In genomic region chr16:23640959-23641765, GRCh38 we compare ENCODE assay signal across 1 cellular context.
TF ChIP-seq lines count a peak whose summit lies in the region.

Gene DCTN5, plus strand, starts transcription at chr16:23641466. Its CDS starts 77 bp downstream, at chr16:23641543.
Gene PALB2, minus strand, starts transcription at chr16:23641310. Its CDS starts 153 bp downstream, at chr16:23641157.

TF ChIP-seq in K562, 482 proteins besides CTCF, POLR2A, EP300 and RAD21 (continued from another document and continues in another):
- TF ChIP-seq ZBTB9 (CRISPR knock-in tag; IDR thresholded peaks at IDR 0.05), result peak; percentile 94; the same call in 1 of the 2 replicates
- TF ChIP-seq GTF2F1 (IDR thresholded peaks at IDR 0.05; ENCODE audit: low read depth, low read length), result no peak
- TF ChIP-seq PHF21A (IDR thresholded peaks at IDR 0.05; ENCODE audit: borderline replicate concordance, low read depth), result 0 out of 2 replicates have a peak, but pooled peaks have one; percentile 32
- TF ChIP-seq SMAD2 (IDR thresholded peaks at IDR 0.05; ENCODE audit: low read depth, low read length), result no peak
- no peak for TF ChIP-seq ZNF133 (CRISPR knock-in tag; IDR thresholded peaks at IDR 0.05)
- no peak for TF ChIP-seq ZNF780A (CRISPR knock-in tag; IDR thresholded peaks at IDR 0.05)
- no peak for TF ChIP-seq DLX4 (CRISPR knock-in tag; IDR thresholded peaks at IDR 0.05)
- TF ChIP-seq MEF2A (IDR thresholded peaks at IDR 0.05; ENCODE audit: control insufficient read depth, low read depth, low read length), result no peak
- TF ChIP-seq ZNF764 (CRISPR knock-in tag; IDR thresholded peaks at IDR 0.05; ENCODE audit: low read depth), result no peak
- no peak for TF ChIP-seq SREBF1 (IDR thresholded peaks at IDR 0.05; ENCODE audit: borderline replicate concordance, low read depth, low read length)
- TF ChIP-seq ZBTB8A (IDR thresholded peaks at IDR 0.05; ENCODE audit: partially characterized antibody), result no peak
- peak; percentile 95 to 98 for TF ChIP-seq MNT (conservative IDR thresholded peaks at IDR 0.05)
- no peak for TF ChIP-seq BRCA1 (IDR thresholded peaks at IDR 0.05)
- TF ChIP-seq BRCA1 (CRISPR knock-in tag; IDR thresholded peaks at IDR 0.05), result no peak
- TF ChIP-seq FOXP1 (CRISPR knock-in tag; IDR thresholded peaks at IDR 0.05), result peak; percentile 65; the same call in 1 of the 2 replicates
- no peak for TF ChIP-seq ZNF212 (CRISPR knock-in tag; IDR thresholded peaks at IDR 0.05)
- TF ChIP-seq MIER1 (IDR thresholded peaks at IDR 0.05; ENCODE audit: low read depth), result no peak
- TF ChIP-seq PHF8 (IDR thresholded peaks at IDR 0.05; ENCODE audit: borderline replicate concordance, low read length), result peak; percentile 93; the same call in 1 of the 2 replicates
- TF ChIP-seq ZNF57 (CRISPR knock-in tag; IDR thresholded peaks at IDR 0.05), result no peak
- TF ChIP-seq HCFC1 (IDR thresholded peaks at IDR 0.05; ENCODE audit: low read depth, low read length), result peak; percentile 87
- no peak for TF ChIP-seq TBL1XR1 (IDR thresholded peaks at IDR 0.05; ENCODE audit: low read length in 2 of 2)
- peak; percentile 95 for TF ChIP-seq ELF1 (tag; IDR thresholded peaks at IDR 0.05)
- TF ChIP-seq ZBTB34 (CRISPR knock-in tag; IDR thresholded peaks at IDR 0.05), result no peak
- TF ChIP-seq ETS1 (conservative IDR thresholded peaks at IDR 0.05; ENCODE audit: control insufficient read depth, low read depth, low read length), result peak; percentile 92
- no peak for TF ChIP-seq SETDB1 (IDR thresholded peaks at IDR 0.05; ENCODE audit: low read length)
- TF ChIP-seq ZNF512 (tag; IDR thresholded peaks at IDR 0.05), result no peak
- TF ChIP-seq CBX5 (IDR thresholded peaks at IDR 0.05; ENCODE audit: borderline replicate concordance, low read depth), result no peak
- no peak for TF ChIP-seq PTTG1 (tag; IDR thresholded peaks at IDR 0.05; ENCODE audit: low read depth)
- no peak for TF ChIP-seq ZFP91 (CRISPR knock-in tag; IDR thresholded peaks at IDR 0.05)
- peak; percentile 78 for TF ChIP-seq TBP (optimal IDR thresholded peaks at IDR 0.05; ENCODE audit: low read depth, low read length)
- TF ChIP-seq MXD1 (CRISPR knock-in tag; IDR thresholded peaks at IDR 0.05; ENCODE audit: borderline replicate concordance, poor library complexity, severe bottlenecking), result peak; percentile 80
- peak; percentile 1; the same call in 1 of the 2 replicates for TF ChIP-seq ZNF316 (IDR thresholded peaks at IDR 0.05)
- no peak for TF ChIP-seq THRB (CRISPR knock-in tag; conservative IDR thresholded peaks at IDR 0.05)
- peak; percentile 93 for TF ChIP-seq BHLHE40 (IDR thresholded peaks at IDR 0.05; ENCODE audit: low read length)
- TF ChIP-seq CSDE1 (IDR thresholded peaks at IDR 0.05), result no peak
- TF ChIP-seq SIN3A (IDR thresholded peaks at IDR 0.05; ENCODE audit: borderline replicate concordance in 2 of 2, control insufficient read depth in 1 of 2, low read depth in 2 of 2, low read length in 2 of 2), result peak; percentile 91 to 98
- TF ChIP-seq ZNF280A (IDR thresholded peaks at IDR 0.05; ENCODE audit: low read depth, partially characterized antibody), result no peak
- no peak for TF ChIP-seq SMARCB1 (IDR thresholded peaks at IDR 0.05; ENCODE audit: insufficient read length, low read depth)
- TF ChIP-seq HDAC3 (IDR thresholded peaks at IDR 0.05; ENCODE audit: borderline replicate concordance, partially characterized antibody), result no peak
- peak; percentile 84 for TF ChIP-seq MEIS2 (IDR thresholded peaks at IDR 0.05; ENCODE audit: partially characterized antibody)
- no peak for TF ChIP-seq MTA1 (IDR thresholded peaks at IDR 0.05; ENCODE audit: borderline replicate concordance)
- 0 out of 2 replicates have a peak, but pooled peaks have one; percentile 56 for TF ChIP-seq SREBF2 (CRISPR knock-in tag; IDR thresholded peaks at IDR 0.05)
- no peak for TF ChIP-seq MED1 (CRISPR knock-in tag; IDR thresholded peaks at IDR 0.05; ENCODE audit: borderline replicate concordance)
- 0 out of 2 replicates have a peak, but pooled peaks have one; percentile 32 for TF ChIP-seq KLF1 (tag; IDR thresholded peaks at IDR 0.05)
- TF ChIP-seq CEBPB (tag; IDR thresholded peaks at IDR 0.05), result no peak
- TF ChIP-seq SNRNP70 (optimal IDR thresholded peaks at IDR 0.05; ENCODE audit: low read depth, low read length), result no peak
- peak; percentile 58 for TF ChIP-seq CBFA2T2 (conservative IDR thresholded peaks at IDR 0.05)
- TF ChIP-seq ZFP36 (IDR thresholded peaks at IDR 0.05; ENCODE audit: low read depth, low read length, partially characterized antibody), result peak; percentile 24
- TF ChIP-seq YY1 (IDR thresholded peaks at IDR 0.05; ENCODE audit: borderline replicate concordance in 1 of 3, control insufficient read depth in 1 of 3, extremely low read depth in 1 of 3, insufficient read depth in 3 of 3, insufficient read length in 1 of 3, insufficient replicate concordance in 2 of 3, low read depth in 1 of 3, low read length in 2 of 3), result peak; percentile 46 to 89 (median 87)
- TF ChIP-seq ZBTB1 (CRISPR knock-in tag; IDR thresholded peaks at IDR 0.05; ENCODE audit: borderline replicate concordance, low read depth), result no peak
- TF ChIP-seq ZNF124 (CRISPR knock-in tag; IDR thresholded peaks at IDR 0.05), result no peak
- no peak for TF ChIP-seq KLF13 (tag; IDR thresholded peaks at IDR 0.05; ENCODE audit: borderline replicate concordance, low read depth)
- TF ChIP-seq SRF (CRISPR knock-in tag; IDR thresholded peaks at IDR 0.05), result no peak; a peak in 1 of 4 replicates
- TF ChIP-seq PCBP2 (IDR thresholded peaks at IDR 0.05; ENCODE audit: low read depth, low read length, poor library complexity, severe bottlenecking), result no peak
- 0 out of 2 replicates have a peak, but pooled peaks have one; percentile 39 for TF ChIP-seq ZNF41 (CRISPR knock-in tag; conservative IDR thresholded peaks at IDR 0.05)
- TF ChIP-seq POLR3G (IDR thresholded peaks at IDR 0.05; ENCODE audit: extremely low read depth, insufficient read length, insufficient replicate concordance), result no peak
- TF ChIP-seq EZH2 (IDR thresholded peaks at IDR 0.05; ENCODE audit: borderline replicate concordance, low read depth, low read length), result no peak
